25 cellular contexts compared by ENCODE assay signal in the genomic region with DNA sequence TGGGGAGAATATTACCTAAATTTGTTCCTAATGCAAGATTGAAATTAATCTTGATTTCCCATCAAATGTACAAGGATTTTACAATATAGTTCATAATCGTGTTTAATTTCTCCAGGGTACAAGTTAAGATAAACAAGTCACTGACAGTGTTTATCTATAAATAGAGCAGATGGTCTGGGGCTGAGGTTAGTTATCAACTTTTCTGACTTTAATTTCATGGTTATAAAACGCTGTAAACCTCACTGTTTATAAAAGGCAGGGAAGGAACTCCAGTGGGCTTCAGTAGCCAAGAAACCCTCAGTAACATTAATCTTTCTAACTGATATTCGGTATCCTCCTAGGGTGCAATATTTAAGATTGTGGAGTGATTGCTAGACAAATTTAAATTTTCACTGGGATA.
DNase-seq lines count a peak whose midpoint lies in the region; ATAC-seq, FAIRE-seq and TF ChIP-seq lines count a peak whose summit lies in the region.
"Had no signal": no experiment of that assay in that cellular context is flagged by ENCODE, and none has a peak within 500 bp of the region (broad histone marks: within the 10 kb centered on the region; RNA-seq: fewer than 3 reads in every experiment).

No MANE protein-coding gene starts in this region.

- no peak overlapping the region for H2BK20ac ChIP-seq in IMR-90 (ENCODE audit: low read depth, low read length)

- H4K8ac ChIP-seq in IMR-90 (ENCODE audit: low read depth in 2 of 2, low read length in 2 of 2) (no peak overlapping the region), neuronal stem cell (ENCODE audit: low read depth, low read length) (no peak overlapping the region)

- H2AFZ ChIP-seq in IMR-90 (replicated peaks; ENCODE audit: low read length, poor library complexity) (no peak overlapping the region), hepatocyte (no peak overlapping the region), neuronal stem cell (ENCODE audit: low read length) (no peak overlapping the region)

- H3K27me3 ChIP-seq in IMR-90 (ENCODE audit: control insufficient read depth, insufficient read depth, low read length) = no peaks in the 10 kb centered on the region
- no peaks in the 10 kb centered on the region for H3K27me3 ChIP-seq in hepatocyte
- no peaks in the 10 kb centered on the region for H3K27me3 ChIP-seq in small intestine (ENCODE audit: control insufficient read depth in 2 of 2, insufficient read depth in 2 of 2, low read length in 2 of 2)
- no peaks in the 10 kb centered on the region for H3K27me3 ChIP-seq in neuronal stem cell (ENCODE audit: control insufficient read depth in 3 of 3, insufficient read depth in 3 of 3, low read depth in 1 of 3, low read length in 3 of 3)
- H3K27me3 ChIP-seq: BE2C; BLaER1 treated with 17β-estradiol and CSF1 and Interleukin-3, amounts not matched to agents 10 nM and 100 nM had no signal

- H3K4me3 ChIP-seq in IMR-90 (ENCODE audit: insufficient read depth, low read depth, low read length) (no peak overlapping the region), SK-N-MC (0 out of 2 replicates have a peak overlapping the region, but pooled peaks have one; percentile 2), hepatocyte (no peak overlapping the region), small intestine (ENCODE audit: low read depth in 1 of 2, low read length in 2 of 2) (no peak overlapping the region), neuronal stem cell (ENCODE audit: low read length in 2 of 2) (no peak overlapping the region)
- H3K4me3 ChIP-seq: A549; BLaER1 treated with 17β-estradiol and CSF1 and Interleukin-3, amounts not matched to agents 10 nM and 100 nM had no signal

- H3K36me3 ChIP-seq in IMR-90 (ENCODE audit: control insufficient read depth, insufficient read depth, low read length) (no peaks in the 10 kb centered on the region), SK-N-MC (ENCODE audit: insufficient read depth, low read length) (no peaks in the 10 kb centered on the region), hepatocyte (replicated peaks; ENCODE audit: insufficient read depth, low read depth) (no peaks in the 10 kb centered on the region), small intestine (ENCODE audit: control insufficient read depth in 2 of 2, insufficient read depth in 2 of 2, low read length in 2 of 2) (no peaks in the 10 kb centered on the region), neuronal stem cell (replicated peaks in 1 of 2; ENCODE audit: control insufficient read depth in 2 of 2, insufficient read depth in 2 of 2, low read length in 2 of 2) (no peaks in the 10 kb centered on the region)
- H3K36me3 ChIP-seq: BE2C; BLaER1 treated with 17β-estradiol and CSF1 and Interleukin-3, amounts not matched to agents 10 nM and 100 nM had no signal

- no peak for ATAC-seq in IMR-90 (ENCODE audit: low read depth)
- no peak for ATAC-seq in GM19328 (IDR thresholded peaks at IDR 0.05; ENCODE audit: unreplicated experiment)
- ATAC-seq: A549, HCT116 had no signal

- H4K20me1 ChIP-seq in IMR-90 (ENCODE audit: insufficient read depth, low read length) (no peaks in the 10 kb centered on the region), hepatocyte (ENCODE audit: insufficient read depth, poor library complexity, severe bottlenecking) (no peaks in the 10 kb centered on the region)
- H4K20me1 ChIP-seq: BLaER1 treated with 17β-estradiol and CSF1 and Interleukin-3, amounts not matched to agents 10 nM and 100 nM had no signal

- no peak for TF ChIP-seq CTCF in IMR-90 (conservative IDR thresholded peaks at IDR 0.05; ENCODE audit: low read depth, low read length)
- TF ChIP-seq CTCF in hepatocyte (IDR thresholded peaks at IDR 0.05; ENCODE audit: poor library complexity) = no peak

- H3K9me1 ChIP-seq in IMR-90 (ENCODE audit: insufficient read depth, low read length) = no peaks in the 10 kb centered on the region

- H4K91ac ChIP-seq in IMR-90 (ENCODE audit: insufficient read depth, low read depth, low read length) = no peak overlapping the region
- H4K91ac ChIP-seq in neuronal stem cell (ENCODE audit: low read depth, low read length, poor library complexity) = no peak overlapping the region

- H3K56ac ChIP-seq in IMR-90 (ENCODE audit: extremely low read depth, insufficient read depth, low read length) = no peak overlapping the region

- H3K4me1 ChIP-seq in IMR-90 (ENCODE audit: control insufficient read depth, insufficient read depth, low read length) (peaks cover 2% of the 10 kb centered on the region), hepatocyte (ENCODE audit: insufficient read depth) (peaks cover 8% of the 10 kb centered on the region), small intestine (ENCODE audit: control insufficient read depth in 2 of 2, insufficient read depth in 1 of 2, low read depth in 1 of 2, low read length in 1 of 2) (no peaks in the 10 kb centered on the region), neuronal stem cell (ENCODE audit: control insufficient read depth in 2 of 2, insufficient read depth in 1 of 2, low read depth in 1 of 2, low read length in 2 of 2) (no peaks in the 10 kb centered on the region)
- H3K4me1 ChIP-seq: A549; BE2C; BLaER1 treated with 17β-estradiol and CSF1 and Interleukin-3, amounts not matched to agents 10 nM and 100 nM had no signal

- H2BK5ac ChIP-seq in IMR-90 (ENCODE audit: low read depth, low read length, poor library complexity, severe bottlenecking) = no peak overlapping the region
- H2BK5ac ChIP-seq in neuronal stem cell (ENCODE audit: low read length) = no peak overlapping the region

- TF ChIP-seq RAD21 in IMR-90 (IDR thresholded peaks at IDR 0.05; ENCODE audit: low read length) = no peak

- H3K9me3 ChIP-seq in IMR-90 (ENCODE audit: control insufficient read depth, insufficient read depth, low read length) (no peaks in the 10 kb centered on the region), SK-N-MC (ENCODE audit: low read depth, low read length) (no peaks in the 10 kb centered on the region), hepatocyte (ENCODE audit: low read depth) (no peaks in the 10 kb centered on the region), small intestine (ENCODE audit: control insufficient read depth, low read depth) (no peaks in the 10 kb centered on the region), neuronal stem cell (replicated peaks in 1 of 2; ENCODE audit: control insufficient read depth in 2 of 2, insufficient read depth in 1 of 2, low read depth in 1 of 2, low read length in 2 of 2) (no peaks in the 10 kb centered on the region)
- H3K9me3 ChIP-seq: A549; BE2C; BLaER1 treated with 17β-estradiol and CSF1 and Interleukin-3, amounts not matched to agents 10 nM and 100 nM had no signal

- dilution Hi-C loops in IMR-90 (cut with HindIII; ENCODE audit: low sequenced_read_pairs, unreplicated experiment) = no loop called here

- in situ Hi-C loops in IMR-90 (cut with MboI; ENCODE audit: low sequenced_read_pairs) = no loop called here

- H2BK15ac ChIP-seq in IMR-90 (ENCODE audit: low read depth, low read length) (no peak overlapping the region), neuronal stem cell (ENCODE audit: low read length) (no peak overlapping the region)

- H4K5ac ChIP-seq in IMR-90 (ENCODE audit: low read depth, low read length) = no peak overlapping the region

- no peak overlapping the region for H3K27ac ChIP-seq in IMR-90 (ENCODE audit: insufficient read depth, low read length)
- no peak overlapping the region for H3K27ac ChIP-seq in SK-N-MC
- no peak overlapping the region for H3K27ac ChIP-seq in hepatocyte
- H3K27ac ChIP-seq in small intestine (ENCODE audit: low read depth in 1 of 2, low read length in 1 of 2) = no peak overlapping the region
- no peak overlapping the region for H3K27ac ChIP-seq in neuronal stem cell (replicated peaks; ENCODE audit: low read length)
- H3K27ac ChIP-seq: A549; BLaER1 treated with 17β-estradiol and CSF1 and Interleukin-3, amounts not matched to agents 10 nM and 100 nM had no signal

- H3K9ac ChIP-seq in IMR-90 (ENCODE audit: low read depth, low read length) (no peak overlapping the region), SK-N-MC (ENCODE audit: insufficient read length) (no peak overlapping the region), neuronal stem cell (ENCODE audit: low read depth, low read length, poor library complexity) (no peak overlapping the region)
- H3K9ac ChIP-seq: BLaER1 treated with 17β-estradiol and CSF1 and Interleukin-3, amounts not matched to agents 10 nM and 100 nM had no signal

- H3K4ac ChIP-seq in IMR-90 (ENCODE audit: low read depth, low read length) = no peak overlapping the region
- H3K4ac ChIP-seq in neuronal stem cell (ENCODE audit: low read length) = no peak overlapping the region

- H2BK12ac ChIP-seq in neuronal stem cell (ENCODE audit: low read length) = no peak overlapping the region

- no peaks in the 10 kb centered on the region for H3K9me2 ChIP-seq in hepatocyte (replicated peaks; ENCODE audit: insufficient read depth)

- no CpG with 5 or more reads among the region's 3 CpGs for WGBS in IMR-90 (ENCODE audit: extremely low coverage in 2 of 2, insufficient read length in 1 of 2), 2 experiments
- 42% methylated on average over 3 of the region's 3 CpGs for WGBS in hepatocyte (ENCODE audit: low lambda C conversion rate, missing lambda C conversion rate)
- 22 to 34% (median 25%) methylated on average over 3 of the region's 3 CpGs for WGBS in small intestine, 3 donors
- WGBS in neuronal stem cell (ENCODE audit: extremely low coverage in 2 of 2, insufficient read length in 2 of 2, insufficient replicate concordance in 1 of 2), 2 donors = no CpG with 5 or more reads among the region's 3 CpGs

- no peak overlapping the region for H3K18ac ChIP-seq in IMR-90 (ENCODE audit: low read depth, low read length)
- no peak overlapping the region for H3K18ac ChIP-seq in neuronal stem cell (ENCODE audit: low read length)

- CTCF ChIA-PET in IMR-90 (lab: Yijun Ruan, JAX) = no interaction called here

- FAIRE-seq in small intestine (lab: Jason Lieb, UNC) = no peak
- FAIRE-seq: A549, GM12891, GM18507 had no signal

- H2AK5ac ChIP-seq in IMR-90 (ENCODE audit: low read depth, low read length) (no peak overlapping the region), neuronal stem cell (ENCODE audit: low read depth, low read length) (no peak overlapping the region)

- TF ChIP-seq POLR2A in IMR-90 (IDR thresholded peaks at IDR 0.05; ENCODE audit: low read depth, low read length) = no peak

- DNase-seq in H4 (ENCODE audit: low spot score) (peak; percentile 17), IMR-90 (peak; percentile 7), SK-N-MC (ENCODE audit: low read depth, low spot score) (no peak), hepatocyte (ENCODE audit: low spot score) (no peak), small intestine (no peak), neuronal stem cell (ENCODE audit: low spot score) (no peak)
- DNase-seq: 8988T; ACHN; AML-193; BE2C; Calu3; CD4-positive, alpha-beta memory T cell; COR-L47; DMS53; DMS79 treated with DMSO at 0.1 percent for 48 hours; GF-D8; GOT3; H9; HFFc6 had no signal

- no peak overlapping the region for H3K23ac ChIP-seq in IMR-90 (ENCODE audit: low read depth, low read length)
- no peak overlapping the region for H3K23ac ChIP-seq in neuronal stem cell (ENCODE audit: low read depth, low read length, poor library complexity)

- H3K79me2 ChIP-seq in hepatocyte = no peaks in the 10 kb centered on the region

- intact Hi-C loops in IMR-90 (cut with micrococcal nuclease) = no loop called here

- H2BK120ac ChIP-seq in IMR-90 (ENCODE audit: low read depth, low read length) = no peak overlapping the region
- no peak overlapping the region for H2BK120ac ChIP-seq in neuronal stem cell (ENCODE audit: low read depth, low read length)

- no peak overlapping the region for H3K14ac ChIP-seq in IMR-90 (replicated peaks; ENCODE audit: low read depth, low read length)
- H3K14ac ChIP-seq in neuronal stem cell (ENCODE audit: low read length) = no peak overlapping the region

- H3K4me2 ChIP-seq in IMR-90 (ENCODE audit: low read depth, low read length) = no peak overlapping the region
- peak overlapping the region; percentile 34 for H3K4me2 ChIP-seq in hepatocyte
- H3K4me2 ChIP-seq in neuronal stem cell (ENCODE audit: insufficient read depth, low read length, poor library complexity, severe bottlenecking) = no peak overlapping the region
- H3K4me2 ChIP-seq: A549; BLaER1 treated with 17β-estradiol and CSF1 and Interleukin-3, amounts not matched to agents 10 nM and 100 nM had no signal

- H3K79me1 ChIP-seq in IMR-90 (ENCODE audit: low read depth in 1 of 2, low read length in 2 of 2) (no peaks in the 10 kb centered on the region), neuronal stem cell (ENCODE audit: low read depth, low read length) (no peaks in the 10 kb centered on the region)

- POLR2A ChIA-PET in IMR-90 (lab: Charles Lee; ENCODE audit: unreplicated experiment) = no interaction called here

- BruUV-seq in IMR-90 (replicated peaks; lab: Mats Ljungman, UMichigan) = no TSS peak

- no peak overlapping the region for H2AK9ac ChIP-seq in IMR-90 (replicated peaks; ENCODE audit: low read depth, low read length, poor library complexity)

Comparison
In these comparisons a context has a peak if more than half of its experiments do, and no peak if none do; other contexts are left out.
1. DNase-seq: peak in H4 (single experiment) and IMR-90 (single experiment); none in SK-N-MC (single experiment), hepatocyte (single experiment), small intestine (single experiment) and neuronal stem cell (single experiment).